10 cellular contexts compared by ENCODE assay signal in genomic region chrX:138748480-138748879, GRCh38. TPM values are rescaled to one million over a fixed set of nuclear protein-coding genes. Genes with fewer than 3 reads are reported as not detected.
DNase-seq lines count a peak whose midpoint lies in the region; ATAC-seq and TF ChIP-seq lines count a peak whose summit lies in the region.
"Had no signal": no experiment of that assay in that cellular context is flagged by ENCODE, and none has a peak within 500 bp of the region (broad histone marks: within the 10 kb centered on the region; RNA-seq: fewer than 3 reads in every experiment).

No MANE protein-coding gene starts in this region.

- H3K36me3 ChIP-seq in smooth muscle cell (ENCODE audit: low read depth): no peaks in the 10 kb centered on the region

- no peak for ATAC-seq in GM18907 (IDR thresholded peaks at IDR 0.05; ENCODE audit: unreplicated experiment)
- no peak for ATAC-seq in HG02623 (IDR thresholded peaks at IDR 0.05; ENCODE audit: unreplicated experiment)
- no peak for ATAC-seq in GM18870 (IDR thresholded peaks at IDR 0.05; ENCODE audit: unreplicated experiment)
- ATAC-seq: WTC11 had no signal

- H3K4me3 ChIP-seq in epithelial cell of proximal tubule (ENCODE audit: low read depth, low read length): no peak overlapping the region
- no peak overlapping the region for H3K4me3 ChIP-seq in smooth muscle cell

- no peaks in the 10 kb centered on the region for H3K27me3 ChIP-seq in smooth muscle cell (ENCODE audit: low read depth)

- H3K9me3 ChIP-seq in smooth muscle cell (replicated peaks; ENCODE audit: low read depth): no peaks in the 10 kb centered on the region

- H4K20me1 ChIP-seq in smooth muscle cell (ENCODE audit: low read depth): no peaks in the 10 kb centered on the region

- no peak overlapping the region for H3K9ac ChIP-seq in smooth muscle cell (ENCODE audit: low read depth)

- no peak overlapping the region for H3K4me2 ChIP-seq in smooth muscle cell

- H3K27ac ChIP-seq in smooth muscle cell (ENCODE audit: low read depth): no peak overlapping the region

- peak; percentile 52 for TF ChIP-seq CTCF in epithelial cell of proximal tubule (conservative IDR thresholded peaks at IDR 0.05; ENCODE audit: low read depth, low read length)
- peak; percentile 54 for TF ChIP-seq CTCF in smooth muscle cell (IDR thresholded peaks at IDR 0.05; ENCODE audit: borderline replicate concordance, insufficient read depth, poor library complexity, severe bottlenecking)

- no peak overlapping the region for H2AFZ ChIP-seq in smooth muscle cell (ENCODE audit: low read depth)

- H3F3A ChIP-seq in smooth muscle cell (ENCODE audit: low read depth): no peaks in the 10 kb centered on the region

- no peaks in the 10 kb centered on the region for H3K79me2 ChIP-seq in smooth muscle cell (ENCODE audit: low read depth)

- WGBS in smooth muscle cell (ENCODE audit: low lambda C conversion rate): 35% methylated on average over 3 of the region's 3 CpGs

- peak; percentile 2 to 15 for DNase-seq in NCI-H524 (lab: John Stamatoyannopoulos, UW)
- no peak for DNase-seq in NCI-H524 treated with DMSO at 0.1 percent for 48 hours (lab: John Stamatoyannopoulos, UW)
- DNase-seq in NCI-H69 (lab: John Stamatoyannopoulos, UW): peak; percentile 31
- no peak for DNase-seq in epithelial cell of proximal tubule (ENCODE audit: low read depth)
- no peak for DNase-seq in smooth muscle cell (lab: John Stamatoyannopoulos, UW; ENCODE audit: unreplicated experiment)
- DNase-seq: CD4-positive, alpha-beta T cell had no signal

- no peaks in the 10 kb centered on the region for H3K4me1 ChIP-seq in smooth muscle cell (ENCODE audit: low read depth)

RNA-seq across cellular contexts. Expression of gene FGF13, which starts 37.0 kb away (rescaled TPM):
- total RNA-seq in epithelial cell of proximal tubule (2.5 and 4.2 TPM in 2 replicates), smooth muscle cell (0.54 and 0.81 TPM in 2 replicates)
- 0.58 TPM in 1 of 2 replicates, not detected in the other for polyA plus RNA-seq in smooth muscle cell
- total RNA-seq: CD4-positive, alpha-beta T cell had no signal

Comparison
In these comparisons a context has a peak if more than half of its experiments do, and no peak if none do; other contexts are left out.
1. DNase-seq: peak in NCI-H524 (2 of 2) and NCI-H69 (single experiment); none in NCI-H524 treated with DMSO at 0.1 percent for 48 hours (single experiment), epithelial cell of proximal tubule (single experiment) and smooth muscle cell (single experiment).